ENCODE assay signal across 9 cellular contexts in genomic region chrX:134908235-134908834, GRCh38. TPM values are rescaled to one million over a fixed set of nuclear protein-coding genes. Genes with fewer than 3 reads are reported as not detected.
DNase-seq lines count a peak whose midpoint lies in the region; ATAC-seq and TF ChIP-seq lines count a peak whose summit lies in the region.
"Had no signal": no experiment of that assay in that cellular context is flagged by ENCODE, and none has a peak within 500 bp of the region (broad histone marks: within the 10 kb centered on the region; RNA-seq: fewer than 3 reads in every experiment).

No MANE protein-coding gene starts in this region.

- H3K9ac ChIP-seq in PC-3 (ENCODE audit: low read length) = no peak overlapping the region

- H3F3A ChIP-seq in PC-3 (ENCODE audit: low read length, unreplicated experiment) = no peaks in the 10 kb centered on the region

- no peaks in the 10 kb centered on the region for H3K4me1 ChIP-seq in A673 (ENCODE audit: insufficient read depth, low read length, poor library complexity, severe bottlenecking)
- no peaks in the 10 kb centered on the region for H3K4me1 ChIP-seq in PC-3 (ENCODE audit: insufficient read depth, low read length)

- ATAC-seq in PC-3 (peak; percentile 57), GM18868 (IDR thresholded peaks at IDR 0.05; ENCODE audit: unreplicated experiment) (no peak), HG03457 (IDR thresholded peaks at IDR 0.05; ENCODE audit: unreplicated experiment) (no peak), HG02571 (IDR thresholded peaks at IDR 0.05; ENCODE audit: unreplicated experiment) (no peak)

- H3K27me3 Mint-ChIP-seq in endothelial cell (ENCODE audit: unreplicated experiment) = no peaks in the 10 kb centered on the region

- H3K9me3 Mint-ChIP-seq in endothelial cell (ENCODE audit: unreplicated experiment) = no peaks in the 10 kb centered on the region

- DNase-seq in A673 (ENCODE audit: low spot score) (peak; percentile 42), GM13976 (ENCODE audit: low spot score) (peak; percentile 33), PC-3 (peak; percentile 37), endothelial cell (ENCODE audit: low spot score) (no peak), 8988T (no peak)

- no peaks in the 10 kb centered on the region for H3K36me3 Mint-ChIP-seq in endothelial cell (ENCODE audit: low read depth, unreplicated experiment)

- H3K4me1 Mint-ChIP-seq in endothelial cell (ENCODE audit: unreplicated experiment) = peaks cover 6% of the 10 kb centered on the region

- H3K36me3 ChIP-seq in A673 (ENCODE audit: insufficient read depth, low read length, poor library complexity, severe bottlenecking) (no peaks in the 10 kb centered on the region), PC-3 (ENCODE audit: low read depth, low read length) (no peaks in the 10 kb centered on the region)

- in situ Hi-C loops in GM13976 (cut with MboI; ENCODE audit: low sequenced_read_pairs, unreplicated experiment) = no loop called here

- peak overlapping the region; percentile 42 for H3K27ac Mint-ChIP-seq in endothelial cell (ENCODE audit: unreplicated experiment)

- peaks cover 37% of the 10 kb centered on the region for H3K79me2 ChIP-seq in PC-3 (ENCODE audit: low read length)

- POLR2A ChIA-PET in A673 (lab: Charles Lee; ENCODE audit: low non-redundant PET) (no interaction called here), PC-3 (lab: Charles Lee; ENCODE audit: unreplicated experiment) (no interaction called here)

- no TSS peak for BruUV-seq in A673 (replicated peaks; lab: Mats Ljungman, UMichigan)
- BruUV-seq in PC-3 (replicated peaks; lab: Mats Ljungman, UMichigan) = no TSS peak

- H3K4me3 ChIP-seq in A673 (ENCODE audit: low read depth, low read length, poor library complexity, severe bottlenecking) = no peak overlapping the region
- H3K4me3 ChIP-seq in PC-3 (ENCODE audit: low read length) = no peak overlapping the region
- H3K4me3 ChIP-seq: SK-N-MC had no signal

- H3K27me3 ChIP-seq in A673 (replicated peaks; ENCODE audit: insufficient read depth, low read depth, low read length, poor library complexity) (no peaks in the 10 kb centered on the region), PC-3 (ENCODE audit: low read length) (no peaks in the 10 kb centered on the region)

- no peak overlapping the region for H3K27ac ChIP-seq in A673 (ENCODE audit: low read depth, low read length, poor library complexity, severe bottlenecking)
- H3K27ac ChIP-seq in PC-3 (ENCODE audit: low read length) = no peak overlapping the region
- H3K27ac ChIP-seq: SK-N-MC had no signal

- no peak overlapping the region for H3K4me3 Mint-ChIP-seq in endothelial cell (ENCODE audit: unreplicated experiment)

- H4K20me1 ChIP-seq in PC-3 (ENCODE audit: low read length) = no peaks in the 10 kb centered on the region

- CTCF ChIA-PET in A673 (lab: Charles Lee) (no interaction called here), PC-3 (lab: Charles Lee) (no interaction called here)

- no peak overlapping the region for H2AFZ ChIP-seq in PC-3 (ENCODE audit: low read length)

- no peaks in the 10 kb centered on the region for H3K9me2 ChIP-seq in PC-3 (replicated peaks; ENCODE audit: low read length)

- TF ChIP-seq CTCF in A673 (conservative IDR thresholded peaks at IDR 0.05; ENCODE audit: low read depth, low read length) (peak; percentile 40), GM13976 (IDR thresholded peaks at IDR 0.05; ENCODE audit: borderline replicate concordance, control extremely low read depth, extremely low read depth, insufficient read depth, missing control alignments) (no peak), PC-3 (conservative IDR thresholded peaks at IDR 0.05; ENCODE audit: low read depth, low read length) (peak; percentile 57), endothelial cell (IDR thresholded peaks at IDR 0.05; ENCODE audit: unreplicated experiment) (no peak)

- intact Hi-C loops in A673 (cut with micrococcal nuclease; ENCODE audit: unreplicated experiment) = loop anchor here (5.0 kb wide), 2 partner anchors 126 to 486 kb away; no protein-coding TSS in a partner anchor
- intact Hi-C loops in PC-3 (cut with micrococcal nuclease) = loop anchor here (5.0 to 10.0 kb wide), 2 partner anchors 126 to 424 kb away; no protein-coding TSS in a partner anchor

- no peaks in the 10 kb centered on the region for H3K9me3 ChIP-seq in A673 (ENCODE audit: low read depth, low read length, poor library complexity, severe bottlenecking)
- no peaks in the 10 kb centered on the region for H3K9me3 ChIP-seq in PC-3 (ENCODE audit: low read length)

- H3K4me2 ChIP-seq in PC-3 (ENCODE audit: low read length) = no peak overlapping the region

RNA-seq across cellular contexts. Expression of gene MOSPD1, which starts 6.7 kb away (rescaled TPM):
- 12.7 and 14.1 TPM in 2 replicates for total RNA-seq in A673 (2021)
- 16.0 and 27.5 TPM in 2 replicates for total RNA-seq in PC-3 (2014; rRNA removed)
- 18.3 TPM for total RNA-seq in endothelial cell (ENCODE audit: unreplicated experiment)

Comparison
In these comparisons a context has a peak if more than half of its experiments do, and no peak if none do; other contexts are left out.
1. DNase-seq: peak in A673 (single experiment), GM13976 (single experiment) and PC-3 (single experiment); none in endothelial cell (single experiment) and 8988T (single experiment).
2. CTCF ChIP-seq: peak in A673 (single experiment) and PC-3 (single experiment); none in GM13976 (single experiment) and endothelial cell (single experiment).